Comparison of ENCODE assay signal across 18 cellular contexts in genomic region chr1:30818568-30819243, GRCh38.
DNase-seq lines count a peak whose midpoint lies in the region; ATAC-seq, FAIRE-seq and TF ChIP-seq lines count a peak whose summit lies in the region.
"Had no signal": no experiment of that assay in that cellular context is flagged by ENCODE, and none has a peak within 500 bp of the region (broad histone marks: within the 10 kb centered on the region; RNA-seq: fewer than 3 reads in every experiment).

No MANE protein-coding gene starts in this region.

- intact Hi-C loops in left lung (cut with DNase I) = no loop called here

- H3K9me3 Mint-ChIP-seq in H9 = no peaks in the 10 kb centered on the region; a peak in 1 of 5 replicates
- no peaks in the 10 kb centered on the region for H3K9me3 Mint-ChIP-seq in astrocyte (ENCODE audit: unreplicated experiment)
- H3K9me3 Mint-ChIP-seq: activated CD4-positive, alpha-beta T cell treated with anti-CD3 and anti-CD28 coated beads, Interleukin-2, amount 10 ng/mL, durations not matched to agents 24 days and 14 days; CD4-positive, alpha-beta memory T cell had no signal

- H4K8ac ChIP-seq in H9 (replicated peaks; ENCODE audit: insufficient read length, low read depth, low read length) = no peak overlapping the region

- H3K36me3 Mint-ChIP-seq in H9 (ENCODE audit: insufficient read depth in 1 of 3, low read depth in 3 of 3) = no peaks in the 10 kb centered on the region
- H3K36me3 Mint-ChIP-seq in astrocyte (ENCODE audit: low read depth, unreplicated experiment) = no peaks in the 10 kb centered on the region
- H3K36me3 Mint-ChIP-seq: CD4-positive, alpha-beta memory T cell had no signal

- H3K4me2 ChIP-seq in H9 (ENCODE audit: insufficient read depth, insufficient read length, low read length) = no peak overlapping the region
- H3K4me2 ChIP-seq in astrocyte (ENCODE audit: low read length) = no peak overlapping the region

- no peak overlapping the region for H2BK20ac ChIP-seq in H9 (ENCODE audit: low read depth, low read length, poor library complexity, severe bottlenecking)

- H3K18ac ChIP-seq in H9 (ENCODE audit: insufficient read length, low read depth, low read length) = peak overlapping the region; percentile 17

- no peaks in the 10 kb centered on the region for H3K9me3 ChIP-seq in H9 (ENCODE audit: control insufficient read depth, low read depth, low read length)
- H3K9me3 ChIP-seq in astrocyte (ENCODE audit: insufficient read depth, low read depth, low read length) = no peaks in the 10 kb centered on the region
- H3K9me3 ChIP-seq in left lung = no peaks in the 10 kb centered on the region
- H3K9me3 ChIP-seq: adrenal gland, tibial artery had no signal

- H3K36me3 ChIP-seq in astrocyte (ENCODE audit: insufficient read depth, low read length) (no peaks in the 10 kb centered on the region), left lung (no peaks in the 10 kb centered on the region)
- H3K36me3 ChIP-seq: adrenal gland, tibial artery had no signal

- no peak overlapping the region for H3K4me3 Mint-ChIP-seq in H9
- peak overlapping the region; percentile 61 for H3K4me3 Mint-ChIP-seq in astrocyte (ENCODE audit: unreplicated experiment)
- H3K4me3 Mint-ChIP-seq: activated CD4-positive, alpha-beta T cell treated with anti-CD3 and anti-CD28 coated beads, Interleukin-2, amount 10 ng/mL, durations not matched to agents 24 days and 14 days; CD4-positive, alpha-beta memory T cell had no signal

- H3K27me3 Mint-ChIP-seq in H9 (ENCODE audit: low read depth) (peaks cover 16% of the 10 kb centered on the region), astrocyte (ENCODE audit: low read depth, unreplicated experiment) (no peaks in the 10 kb centered on the region)

- no CpG with 5 or more reads among the region's 10 CpGs for WGBS in H9 (ENCODE audit: extremely low coverage, insufficient read length, low lambda C conversion rate)

- H3K9ac ChIP-seq in H9 (ENCODE audit: extremely low read depth, insufficient read length, low read length) (no peak overlapping the region), astrocyte (ENCODE audit: low read length) (no peak overlapping the region)

- no peak overlapping the region for H3K23ac ChIP-seq in H9 (ENCODE audit: insufficient read length, low read depth, low read length)

- ATAC-seq in left lung (peak; percentile 81), HG03342 (IDR thresholded peaks at IDR 0.05; ENCODE audit: unreplicated experiment) (no peak), HG03521 (IDR thresholded peaks at IDR 0.05; ENCODE audit: unreplicated experiment) (no peak)
- ATAC-seq: Right ventricle myocardium inferior had no signal

- H3K27ac ChIP-seq in H9 (ENCODE audit: insufficient read length, low read depth, low read length) (no peak overlapping the region), astrocyte (ENCODE audit: low read depth, low read length) (no peak overlapping the region), left lung (no peak overlapping the region)
- H3K27ac ChIP-seq: adrenal gland, tibial artery had no signal

- no peak overlapping the region for H2AK5ac ChIP-seq in H9 (ENCODE audit: insufficient read length, low read length)

- no peak overlapping the region for H4K91ac ChIP-seq in H9 (ENCODE audit: insufficient read length, low read depth, low read length)

- H4K20me1 ChIP-seq in H9 (ENCODE audit: control insufficient read depth, insufficient read depth, insufficient read length) (no peaks in the 10 kb centered on the region), astrocyte (ENCODE audit: insufficient read depth, low read length) (no peaks in the 10 kb centered on the region)

- FAIRE-seq in astrocyte (lab: Jason Lieb, UNC) = no peak

- H2BK5ac ChIP-seq in H9 (ENCODE audit: insufficient read length, low read length) = no peak overlapping the region

- peak; percentile 36 for DNase-seq in H9
- DNase-seq in astrocyte (ENCODE audit: low read depth) = peak; percentile 62
- DNase-seq in left lung = peak in 1 of 2 donors; percentile 61
- peak; percentile 77 for DNase-seq in retinal pigment epithelial cell (ENCODE audit: low read depth)
- DNase-seq in NCI-H510A (lab: John Stamatoyannopoulos, UW) = no peak
- DNase-seq in GM10266 (ENCODE audit: extremely low spot score) = no peak
- DNase-seq: activated CD4-positive, alpha-beta T cell treated with anti-CD3 and anti-CD28 coated beads, Interleukin-2, amount 10 ng/mL, durations not matched to agents 24 days and 14 days; activated effector memory CD4-positive, alpha-beta T cell treated with Interleukin-2 at 50 U/mL for 16 hours; CD4-positive, alpha-beta memory T cell; dorsolateral prefrontal cortex; NCI-H2029; NCI-H524; SW 1271; tibial artery had no signal

- no peaks in the 10 kb centered on the region for H3K79me1 ChIP-seq in H9 (ENCODE audit: insufficient read depth, low read depth, low read length, poor library complexity, severe bottlenecking)

- H2BK12ac ChIP-seq in H9 (ENCODE audit: insufficient read length, low read depth, low read length) = no peak overlapping the region

- H2BK15ac ChIP-seq in H9 (ENCODE audit: low read depth, low read length) = no peak overlapping the region

- H3K23me2 ChIP-seq in H9 (ENCODE audit: insufficient read length, low read depth, low read length, poor library complexity, severe bottlenecking) = no peaks in the 10 kb centered on the region

- H3K27me3 ChIP-seq in H9 (ENCODE audit: insufficient read depth, low read length) = peaks cover 2% of the 10 kb centered on the region; the same call in 1 of the 2 replicates
- H3K27me3 ChIP-seq in astrocyte (ENCODE audit: insufficient read depth, low read length) = no peaks in the 10 kb centered on the region
- peaks cover 0 to 58% of the 10 kb centered on the region in 2 donors for H3K27me3 ChIP-seq in left lung
- H3K27me3 ChIP-seq: adrenal gland, dorsolateral prefrontal cortex, tibial artery had no signal

- H3K56ac ChIP-seq in H9 (ENCODE audit: insufficient read length, low read depth, low read length) = no peak overlapping the region

- no peak overlapping the region for H3K4me3 ChIP-seq in astrocyte (ENCODE audit: insufficient read depth, low read depth, low read length)
- no peak overlapping the region for H3K4me3 ChIP-seq in left lung
- no peak overlapping the region for H3K4me3 ChIP-seq in retinal pigment epithelial cell (ENCODE audit: low read length)
- H3K4me3 ChIP-seq: adrenal gland, dorsolateral prefrontal cortex, tibial artery had no signal

- H2BK120ac ChIP-seq in H9 (ENCODE audit: low read depth, low read length, poor library complexity, severe bottlenecking) = no peak overlapping the region

- no peak overlapping the region for H4K5ac ChIP-seq in H9 (ENCODE audit: insufficient read length, low read depth, low read length)

- no peak overlapping the region for H3K14ac ChIP-seq in H9 (ENCODE audit: insufficient read depth, low read length)

- H3K4me1 Mint-ChIP-seq in H9 (peaks cover 41 to 43% of the 10 kb centered on the region in 2 experiments), astrocyte (ENCODE audit: low read depth, unreplicated experiment) (peaks cover 54% of the 10 kb centered on the region)

- H3K79me2 ChIP-seq in H9 (ENCODE audit: insufficient read depth, low read length) = no peaks in the 10 kb centered on the region
- no peaks in the 10 kb centered on the region for H3K79me2 ChIP-seq in astrocyte (ENCODE audit: insufficient read depth, low read length)

- H3K4me1 ChIP-seq in H9 (ENCODE audit: insufficient read depth, low read length) (peaks cover 12% of the 10 kb centered on the region; the same call in 1 of the 2 replicates), astrocyte (ENCODE audit: insufficient read depth, low read length) (peaks cover 33% of the 10 kb centered on the region), left lung (peaks cover 7 to 24% of the 10 kb centered on the region in 2 donors)

- no peak for TF ChIP-seq CTCF in H9 (conservative IDR thresholded peaks at IDR 0.05)
- no peak for TF ChIP-seq CTCF in astrocyte (IDR thresholded peaks at IDR 0.05; ENCODE audit: insufficient read depth, low read depth, low read length)
- TF ChIP-seq CTCF in left lung (IDR thresholded peaks at IDR 0.05) = no peak
- no peak for TF ChIP-seq CTCF in retinal pigment epithelial cell (conservative IDR thresholded peaks at IDR 0.05; ENCODE audit: low read depth, low read length)
- TF ChIP-seq CTCF in GM10266 (IDR thresholded peaks at IDR 0.05; ENCODE audit: control insufficient read depth, insufficient read depth, low read depth, missing control alignments) = no peak

- no peak overlapping the region for H3K4ac ChIP-seq in H9 (ENCODE audit: low read depth, low read length)

- no peak overlapping the region for H3T11ph ChIP-seq in H9 (ENCODE audit: low read length)

- H2AFZ ChIP-seq in H9 (ENCODE audit: low read length) = no peak overlapping the region
- H2AFZ ChIP-seq in astrocyte (ENCODE audit: low read depth, low read length) = no peak overlapping the region

- H3K27ac Mint-ChIP-seq in H9 (peak overlapping the region in 1 of 3 experiments; percentile 80; a peak in 4 of 7 replicates), astrocyte (ENCODE audit: unreplicated experiment) (peak overlapping the region; percentile 68)
- H3K27ac Mint-ChIP-seq: activated CD4-positive, alpha-beta T cell treated with anti-CD3 and anti-CD28 coated beads, Interleukin-2, amount 10 ng/mL, durations not matched to agents 24 days and 14 days had no signal

Comparison
In these comparisons a context has a peak if more than half of its experiments do, and no peak if none do; other contexts are left out.
1. DNase-seq: peak in H9 (single experiment), astrocyte (single experiment) and retinal pigment epithelial cell (single experiment); none in NCI-H510A (single experiment) and GM10266 (single experiment).